In the genomic region with DNA sequence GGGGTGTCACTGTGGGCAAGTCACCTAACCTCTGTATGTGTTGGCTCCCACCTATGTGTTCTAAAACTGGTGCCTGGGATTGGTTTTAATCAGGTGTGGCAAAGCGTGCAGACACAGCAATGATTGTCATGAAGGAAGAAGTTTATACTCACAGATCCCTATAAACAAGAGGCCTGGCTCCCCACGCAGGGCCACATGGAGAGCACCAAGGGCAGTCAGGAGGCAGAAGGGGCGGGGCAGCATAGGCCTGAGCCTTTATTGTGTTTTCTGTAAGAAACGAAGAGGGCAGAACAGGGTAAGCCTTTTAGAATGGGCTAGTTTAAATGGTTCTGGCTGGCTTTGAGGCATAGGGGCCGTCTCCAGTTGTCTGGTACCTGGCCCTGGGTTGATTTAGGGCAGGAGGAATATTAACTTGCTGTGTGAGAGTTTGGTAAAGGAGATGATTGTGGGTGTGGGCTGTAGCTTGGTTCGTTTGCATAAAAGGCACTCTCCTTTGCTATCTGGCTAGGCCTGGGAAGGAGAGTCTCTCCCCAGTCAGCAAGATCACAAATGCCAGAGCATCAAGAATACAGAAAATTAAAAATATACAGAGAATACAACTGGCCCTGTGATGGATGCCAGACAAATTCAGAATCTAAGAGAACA, we compare ENCODE assay signal across 1 cellular context.
TF ChIP-seq lines count a peak whose summit lies in the region.

No MANE protein-coding gene starts in this region.

TF ChIP-seq in K562, 482 proteins besides CTCF, POLR2A, EP300 and RAD21:
- TF ChIP-seq, protein P1, sequence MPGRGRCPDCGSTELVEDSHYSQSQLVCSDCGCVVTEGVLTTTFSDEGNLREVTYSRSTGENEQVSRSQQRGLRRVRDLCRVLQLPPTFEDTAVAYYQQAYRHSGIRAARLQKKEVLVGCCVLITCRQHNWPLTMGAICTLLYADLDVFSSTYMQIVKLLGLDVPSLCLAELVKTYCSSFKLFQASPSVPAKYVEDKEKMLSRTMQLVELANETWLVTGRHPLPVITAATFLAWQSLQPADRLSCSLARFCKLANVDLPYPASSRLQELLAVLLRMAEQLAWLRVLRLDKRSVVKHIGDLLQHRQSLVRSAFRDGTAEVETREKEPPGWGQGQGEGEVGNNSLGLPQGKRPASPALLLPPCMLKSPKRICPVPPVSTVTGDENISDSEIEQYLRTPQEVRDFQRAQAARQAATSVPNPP (IDR thresholded peaks at IDR 0.05; ENCODE audit: borderline replicate concordance, insufficient read depth, insufficient read length): no peak
- TF ChIP-seq, protein P2, sequence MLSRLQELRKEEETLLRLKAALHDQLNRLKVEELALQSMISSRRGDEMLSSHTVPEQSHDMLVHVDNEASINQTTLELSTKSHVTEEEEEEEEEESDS (CRISPR knock-in tag; IDR thresholded peaks at IDR 0.05): no peak
- TF ChIP-seq, protein P3, sequence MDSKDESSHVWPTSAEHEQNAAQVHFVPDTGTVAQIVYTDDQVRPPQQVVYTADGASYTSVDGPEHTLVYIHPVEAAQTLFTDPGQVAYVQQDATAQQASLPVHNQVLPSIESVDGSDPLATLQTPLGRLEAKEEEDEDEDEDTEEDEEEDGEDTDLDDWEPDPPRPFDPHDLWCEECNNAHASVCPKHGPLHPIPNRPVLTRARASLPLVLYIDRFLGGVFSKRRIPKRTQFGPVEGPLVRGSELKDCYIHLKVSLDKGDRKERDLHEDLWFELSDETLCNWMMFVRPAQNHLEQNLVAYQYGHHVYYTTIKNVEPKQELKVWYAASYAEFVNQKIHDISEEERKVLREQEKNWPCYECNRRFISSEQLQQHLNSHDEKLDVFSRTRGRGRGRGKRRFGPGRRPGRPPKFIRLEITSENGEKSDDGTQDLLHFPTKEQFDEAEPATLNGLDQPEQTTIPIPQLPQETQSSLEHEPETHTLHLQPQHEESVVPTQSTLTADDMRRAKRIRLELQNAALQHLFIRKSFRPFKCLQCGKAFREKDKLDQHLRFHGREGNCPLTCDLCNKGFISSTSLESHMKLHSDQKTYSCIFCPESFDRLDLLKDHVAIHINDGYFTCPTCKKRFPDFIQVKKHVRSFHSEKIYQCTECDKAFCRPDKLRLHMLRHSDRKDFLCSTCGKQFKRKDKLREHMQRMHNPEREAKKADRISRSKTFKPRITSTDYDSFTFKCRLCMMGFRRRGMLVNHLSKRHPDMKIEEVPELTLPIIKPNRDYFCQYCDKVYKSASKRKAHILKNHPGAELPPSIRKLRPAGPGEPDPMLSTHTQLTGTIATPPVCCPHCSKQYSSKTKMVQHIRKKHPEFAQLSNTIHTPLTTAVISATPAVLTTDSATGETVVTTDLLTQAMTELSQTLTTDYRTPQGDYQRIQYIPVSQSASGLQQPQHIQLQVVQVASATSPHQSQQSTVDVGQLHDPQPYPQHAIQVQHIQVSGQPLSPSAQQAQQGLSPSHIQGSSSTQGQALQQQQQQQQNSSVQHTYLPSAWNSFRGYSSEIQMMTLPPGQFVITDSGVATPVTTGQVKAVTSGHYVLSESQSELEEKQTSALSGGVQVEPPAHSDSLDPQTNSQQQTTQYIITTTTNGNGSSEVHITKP (IDR thresholded peaks at IDR 0.05; ENCODE audit: partially characterized antibody): peak; percentile 27
